In the genomic region with DNA sequence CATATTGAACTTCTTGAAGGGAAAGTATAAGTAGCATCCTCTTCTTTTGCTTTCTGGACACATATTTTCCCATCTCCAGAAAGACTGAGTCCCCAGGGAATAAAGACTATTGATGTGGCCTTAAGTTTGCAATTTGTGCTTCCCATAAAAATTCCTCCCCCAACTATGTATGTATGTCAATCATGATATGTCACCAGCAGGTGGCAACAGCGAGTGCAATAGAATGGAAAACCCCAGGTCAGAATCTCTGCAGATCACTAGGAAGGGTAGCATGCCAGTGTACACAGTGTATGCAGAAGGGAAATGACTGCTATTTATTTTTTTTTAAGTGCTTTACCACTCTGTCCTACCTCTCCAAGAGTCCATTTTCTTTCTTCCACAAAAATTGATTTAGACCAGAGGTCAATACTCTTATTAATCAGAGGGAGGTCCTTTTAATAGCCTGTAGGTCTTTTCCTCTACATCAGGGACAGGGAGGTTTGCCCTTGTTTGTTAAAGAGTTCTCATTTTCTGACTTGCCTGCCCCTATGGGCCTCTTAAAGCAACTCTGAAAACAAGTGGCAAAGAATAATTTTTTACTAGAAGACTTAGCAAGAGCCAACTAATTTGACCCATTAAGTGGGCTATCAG, we compare ENCODE assay signal across 8 cellular contexts.
A peak's percentile ranks its signal among the peaks of the same experiment; 100 is the strongest.
DNase-seq lines count a peak whose midpoint lies in the region; ATAC-seq and TF ChIP-seq lines count a peak whose summit lies in the region.

No MANE protein-coding gene starts in this region.

- H3K4me2 ChIP-seq in parathyroid adenoma (ENCODE audit: low read length) = no peak overlapping the region

- no peak overlapping the region for H3K9ac ChIP-seq in parathyroid adenoma

- H3K4me3 ChIP-seq in parathyroid adenoma (ENCODE audit: low read depth, low read length) = no peak overlapping the region

- H3K79me2 ChIP-seq in parathyroid adenoma = no peaks in the 10 kb centered on the region

- no peaks in the 10 kb centered on the region for H3K4me1 ChIP-seq in parathyroid adenoma

- H3K36me3 ChIP-seq in parathyroid adenoma (ENCODE audit: control insufficient read depth, insufficient read depth, low read length) = no peaks in the 10 kb centered on the region

- ATAC-seq in GM19455 (IDR thresholded peaks at IDR 0.05; ENCODE audit: unreplicated experiment) (peak; percentile 83), HG03378 (IDR thresholded peaks at IDR 0.05; ENCODE audit: unreplicated experiment) (peak; percentile 96)

- peak; percentile 65 for TF ChIP-seq CTCF in parathyroid adenoma (IDR thresholded peaks at IDR 0.05)

- intact Hi-C loops in head of caudate nucleus (cut with DNase I) = no loop called here

- no peak overlapping the region for H2AFZ ChIP-seq in parathyroid adenoma

- no peak overlapping the region for H3K27ac ChIP-seq in parathyroid adenoma

- H3K27me3 ChIP-seq in parathyroid adenoma (ENCODE audit: control insufficient read depth, insufficient read depth, low read length) = no peaks in the 10 kb centered on the region

- no peaks in the 10 kb centered on the region for H3K9me3 ChIP-seq in parathyroid adenoma (ENCODE audit: control insufficient read depth, low read length)

- peak; percentile 59 for DNase-seq in EH (ENCODE audit: low read depth)
- DNase-seq in NCI-H226 = peak; percentile 13
- peak; percentile 32 to 41 for DNase-seq in activated T-cell treated with anti-CD3 and anti-CD28 coated beads, Interleukin-2, amount 50 U/mL, for 48 hours
- DNase-seq in head of caudate nucleus = peak; percentile 6 to 90 (median 72)
- no peak for DNase-seq in effector CD8-positive, alpha-beta T cell (lab: John Stamatoyannopoulos, UW)
